29 cellular contexts compared by ENCODE assay signal in genomic region chrX:69083785-69084184, GRCh38.
DNase-seq lines count a peak whose midpoint lies in the region; ATAC-seq and TF ChIP-seq lines count a peak whose summit lies in the region.
"Had no signal": no experiment of that assay in that cellular context is flagged by ENCODE, and none has a peak within 500 bp of the region (broad histone marks: within the 10 kb centered on the region; RNA-seq: fewer than 3 reads in every experiment).

No MANE protein-coding gene starts in this region.

- no peak overlapping the region for H3K4me2 ChIP-seq in neuronal stem cell (ENCODE audit: insufficient read depth, low read length, poor library complexity, severe bottlenecking)
- H3K4me2 ChIP-seq: PC-9 had no signal

- H3K9me3 ChIP-seq in WERI-Rb-1 (ENCODE audit: severe bottlenecking) (no peaks in the 10 kb centered on the region), mesodermal cell (ENCODE audit: control insufficient read depth, low read length) (no peaks in the 10 kb centered on the region), neuronal stem cell (replicated peaks in 1 of 2; ENCODE audit: control insufficient read depth in 2 of 2, insufficient read depth in 1 of 2, low read depth in 1 of 2, low read length in 2 of 2) (no peaks in the 10 kb centered on the region)
- H3K9me3 ChIP-seq: SJSA1 had no signal

- peaks cover 3% of the 10 kb centered on the region for H3K27me3 ChIP-seq in WERI-Rb-1 (ENCODE audit: insufficient read depth, low read depth, severe bottlenecking)
- peaks cover 0 to 25% (median 0%) of the 10 kb centered on the region in 3 experiments for H3K27me3 ChIP-seq in neuronal stem cell (ENCODE audit: control insufficient read depth in 3 of 3, insufficient read depth in 3 of 3, low read depth in 1 of 3, low read length in 3 of 3)
- H3K27me3 ChIP-seq: SJSA1 had no signal

- peak overlapping the region; percentile 17 for H2BK15ac ChIP-seq in neuronal stem cell (ENCODE audit: low read length)

- 92% methylated on average over 2 of the region's 4 CpGs; no CpG with 5 or more reads in 1 of the 2 experiments for WGBS in mesodermal cell (ENCODE audit: insufficient coverage in 2 of 2), 2 experiments
- no CpG with 5 or more reads among the region's 4 CpGs for WGBS in neuronal stem cell (ENCODE audit: extremely low coverage in 2 of 2, insufficient read length in 2 of 2, insufficient replicate concordance in 1 of 2), 2 donors

- H3K4ac ChIP-seq in neuronal stem cell (ENCODE audit: low read length): no peak overlapping the region

- H3K9ac ChIP-seq in neuronal stem cell (ENCODE audit: low read depth, low read length, poor library complexity): no peak overlapping the region

- DNase-seq in ELF-1 (ENCODE audit: low read depth, low spot score) (peak; percentile 15), WERI-Rb-1 (no peak), neuronal stem cell (ENCODE audit: low spot score) (no peak), left ventricle myocardium superior (no peak), activated gamma-delta T cell treated with Interleukin-2 at 50 U/mL for 16 hours (no peak)
- DNase-seq in effector memory CD8-positive, alpha-beta T cell: no peak
- DNase-seq: CD8-positive, alpha-beta memory T cell; DMS 273 treated with DMSO at 0.1 percent for 48 hours; DMS79; GF-D8; Karpas-422; NCI-H1092; NCI-H1417 treated with DMSO at 0.1 percent for 48 hours; NCI-H1694 treated with DMSO at 0.1 percent for 48 hours; NCI-H2081 treated with DMSO at 0.1 percent for 48 hours; NCI-H2171; NCI-H345; NCI-H510A treated with DMSO at 0.1 percent for 48 hours; NCI-H774; PC-9; Right ventricle myocardium superior had no signal

- H3K4me1 ChIP-seq in mesodermal cell (ENCODE audit: control insufficient read depth, insufficient read depth, low read length, poor library complexity, severe bottlenecking): peaks cover 21% of the 10 kb centered on the region
- H3K4me1 ChIP-seq in neuronal stem cell (ENCODE audit: control insufficient read depth in 2 of 2, insufficient read depth in 1 of 2, low read depth in 1 of 2, low read length in 2 of 2): peaks cover 16 to 25% of the 10 kb centered on the region in 2 donors
- H3K4me1 ChIP-seq: SJSA1 had no signal

- H3K4me3 ChIP-seq in WERI-Rb-1 (ENCODE audit: low read depth, low read length): no peak overlapping the region
- no peak overlapping the region for H3K4me3 ChIP-seq in mesodermal cell (ENCODE audit: extremely low read depth, insufficient read depth, low read length, poor library complexity, severe bottlenecking)
- no peak overlapping the region for H3K4me3 ChIP-seq in neuronal stem cell (ENCODE audit: low read length in 2 of 2)
- H3K4me3 ChIP-seq: PC-9, SJSA1 had no signal

- H3K9me3 Mint-ChIP-seq in effector memory CD8-positive, alpha-beta T cell: no peaks in the 10 kb centered on the region
- H3K9me3 Mint-ChIP-seq: CD8-positive, alpha-beta memory T cell had no signal

- H2AFZ ChIP-seq in neuronal stem cell (ENCODE audit: low read length): peak overlapping the region; percentile 8
- H2AFZ ChIP-seq: PC-9 had no signal

- no peaks in the 10 kb centered on the region for H3K79me1 ChIP-seq in neuronal stem cell (ENCODE audit: low read depth, low read length)

- H3K23ac ChIP-seq in neuronal stem cell (ENCODE audit: low read depth, low read length, poor library complexity): no peak overlapping the region

- TF ChIP-seq CTCF in WERI-Rb-1 (IDR thresholded peaks at IDR 0.05; ENCODE audit: low read depth, low read length): no peak

- no peak overlapping the region for H4K8ac ChIP-seq in neuronal stem cell (ENCODE audit: low read depth, low read length)

- H3K27ac Mint-ChIP-seq in effector memory CD8-positive, alpha-beta T cell: peak overlapping the region in 1 of 2 donors; percentile 70
- H3K27ac Mint-ChIP-seq: B cell had no signal

- H3K4me3 Mint-ChIP-seq in effector memory CD8-positive, alpha-beta T cell: no peak overlapping the region
- H3K4me3 Mint-ChIP-seq: B cell; CD8-positive, alpha-beta memory T cell had no signal

- ATAC-seq in GM21423 (IDR thresholded peaks at IDR 0.05; ENCODE audit: unreplicated experiment) (no peak), left ventricle myocardium superior (no peak)
- no peak for ATAC-seq in effector memory CD8-positive, alpha-beta T cell (replicated peaks)
- ATAC-seq: HCT116 had no signal

- no peak overlapping the region for H3K14ac ChIP-seq in neuronal stem cell (ENCODE audit: low read length)

- H2BK5ac ChIP-seq in neuronal stem cell (ENCODE audit: low read length): no peak overlapping the region

- no peak overlapping the region for H2AK5ac ChIP-seq in neuronal stem cell (ENCODE audit: low read depth, low read length)

- H2BK12ac ChIP-seq in neuronal stem cell (ENCODE audit: low read length): no peak overlapping the region

- intact Hi-C loops in left ventricle myocardium superior (cut with micrococcal nuclease): no loop called here

- no peak overlapping the region for H2BK120ac ChIP-seq in neuronal stem cell (ENCODE audit: low read depth, low read length)

- no peaks in the 10 kb centered on the region for H3K36me3 Mint-ChIP-seq in effector memory CD8-positive, alpha-beta T cell (ENCODE audit: insufficient read depth)
- H3K36me3 Mint-ChIP-seq: CD8-positive, alpha-beta memory T cell had no signal

- H3K27me3 Mint-ChIP-seq in effector memory CD8-positive, alpha-beta T cell: no peaks in the 10 kb centered on the region
- H3K27me3 Mint-ChIP-seq: B cell had no signal

- H3K36me3 ChIP-seq in WERI-Rb-1 (no peaks in the 10 kb centered on the region), mesodermal cell (ENCODE audit: control insufficient read depth, insufficient read depth, low read length) (no peaks in the 10 kb centered on the region), neuronal stem cell (replicated peaks in 1 of 2; ENCODE audit: control insufficient read depth in 2 of 2, insufficient read depth in 2 of 2, low read length in 2 of 2) (no peaks in the 10 kb centered on the region)
- H3K36me3 ChIP-seq: SJSA1 had no signal

- H3K27ac ChIP-seq in WERI-Rb-1: 0 out of 2 replicates have a peak overlapping the region, but pooled peaks have one; percentile 18
- H3K27ac ChIP-seq in mesodermal cell (ENCODE audit: low read depth, low read length, severe bottlenecking): peak overlapping the region; percentile 23
- no peak overlapping the region for H3K27ac ChIP-seq in neuronal stem cell (replicated peaks; ENCODE audit: low read length)
- H3K27ac ChIP-seq: 22Rv1, C4-2B, HL-60, PC-9, SJSA1 had no signal

- H4K91ac ChIP-seq in neuronal stem cell (ENCODE audit: low read depth, low read length, poor library complexity): no peak overlapping the region

- no peak overlapping the region for H3K18ac ChIP-seq in neuronal stem cell (ENCODE audit: low read length)

- H3K4me1 Mint-ChIP-seq in effector memory CD8-positive, alpha-beta T cell (ENCODE audit: low read depth in 2 of 2): no peaks in the 10 kb centered on the region
- H3K4me1 Mint-ChIP-seq: B cell; CD8-positive, alpha-beta memory T cell had no signal
